Comparison of ENCODE assay signal across 20 cellular contexts in genomic region chr22:32202161-32202538, GRCh38. TPM values are rescaled to one million over a fixed set of nuclear protein-coding genes. Genes with fewer than 3 reads are reported as not detected.
A peak's percentile ranks its signal among the peaks of the same experiment; 100 is the strongest.
DNase-seq lines count a peak whose midpoint lies in the region; ATAC-seq and TF ChIP-seq lines count a peak whose summit lies in the region.
"Had no signal": no experiment of that assay in that cellular context is flagged by ENCODE, and none has a peak within 500 bp of the region (broad histone marks: within the 10 kb centered on the region; RNA-seq: fewer than 3 reads in every experiment).

No MANE protein-coding gene starts in this region.

- peak overlapping the region; percentile 59 for H3K4me3 Mint-ChIP-seq in activated naive CD8-positive, alpha-beta T cell treated with anti-CD3 and anti-CD28 coated beads, Interleukin-2, amount 10 ng/mL, durations not matched to agents 7 days and 5 days
- no peak overlapping the region for H3K4me3 Mint-ChIP-seq in activated naive CD8-positive, alpha-beta T cell treated with anti-CD3 and anti-CD28 coated beads for 36 hours
- H3K4me3 Mint-ChIP-seq in effector memory CD8-positive, alpha-beta T cell, result peak overlapping the region; percentile 53 to 76

- DNase-seq in activated naive CD8-positive, alpha-beta T cell treated with anti-CD3 and anti-CD28 coated beads, Interleukin-2, amount 10 ng/mL, durations not matched to agents 7 days and 5 days, result no peak
- DNase-seq in activated naive CD8-positive, alpha-beta T cell treated with anti-CD3 and anti-CD28 coated beads for 36 hours, result no peak
- DNase-seq in effector memory CD8-positive, alpha-beta T cell, result no peak
- DNase-seq in DMS53 (lab: John Stamatoyannopoulos, UW) (no peak), caudate nucleus (lab: John Stamatoyannopoulos, UW) (no peak), NCI-H1092 treated with DMSO at 0.1 percent for 48 hours (lab: John Stamatoyannopoulos, UW) (no peak)
- DNase-seq: esophagus squamous epithelium, GDM1, KG1, NCI-H1048, NCI-H2081 treated with DMSO at 0.1 percent for 48 hours had no signal

- H2AFZ ChIP-seq in parathyroid adenoma, result peak overlapping the region; percentile 29

- H3K79me2 ChIP-seq in parathyroid adenoma, result no peaks in the 10 kb centered on the region

- peak overlapping the region; percentile 9 for H3K9ac ChIP-seq in HUES6 (ENCODE audit: low read length)
- no peak overlapping the region for H3K9ac ChIP-seq in parathyroid adenoma

- TF ChIP-seq CTCF in parathyroid adenoma (IDR thresholded peaks at IDR 0.05), result no peak

- peaks cover 45% of the 10 kb centered on the region for H3K27me3 ChIP-seq in HUES6 (ENCODE audit: control insufficient read depth, insufficient read depth, low read length)
- H3K27me3 ChIP-seq in parathyroid adenoma (ENCODE audit: control insufficient read depth, insufficient read depth, low read length), result no peaks in the 10 kb centered on the region
- H3K27me3 ChIP-seq: vagina had no signal

- H3K27me3 Mint-ChIP-seq in activated naive CD8-positive, alpha-beta T cell treated with anti-CD3 and anti-CD28 coated beads, Interleukin-2, amount 10 ng/mL, durations not matched to agents 7 days and 5 days, result peaks cover 29% of the 10 kb centered on the region
- peaks cover 42% of the 10 kb centered on the region for H3K27me3 Mint-ChIP-seq in activated naive CD8-positive, alpha-beta T cell treated with anti-CD3 and anti-CD28 coated beads for 36 hours
- H3K27me3 Mint-ChIP-seq in effector memory CD8-positive, alpha-beta T cell, result peaks cover 29 to 33% of the 10 kb centered on the region in 2 donors

- no peak overlapping the region for H3K27ac Mint-ChIP-seq in activated naive CD8-positive, alpha-beta T cell treated with anti-CD3 and anti-CD28 coated beads, Interleukin-2, amount 10 ng/mL, durations not matched to agents 7 days and 5 days
- H3K27ac Mint-ChIP-seq in activated naive CD8-positive, alpha-beta T cell treated with anti-CD3 and anti-CD28 coated beads for 36 hours, result no peak overlapping the region
- H3K27ac Mint-ChIP-seq in effector memory CD8-positive, alpha-beta T cell, result peak overlapping the region in 1 of 2 donors; percentile 50
- H3K27ac Mint-ChIP-seq: activated naive CD4-positive, alpha-beta T cell treated with anti-CD3 and anti-CD28 coated beads, Interleukin-2, amount 10 ng/mL, durations not matched to agents 7 days and 5 days; dendritic cell treated with granulocyte-macrophage colony-stimulating factor and Interleukin-4, amounts not matched to agents 40 ng/mL and 50 ng/mL, for 4 days had no signal

- H3K4me1 ChIP-seq in HUES6 (ENCODE audit: control insufficient read depth, insufficient read depth, low read length) (peaks cover 10% of the 10 kb centered on the region), parathyroid adenoma (no peaks in the 10 kb centered on the region)

- peaks cover 21% of the 10 kb centered on the region for H3K4me1 Mint-ChIP-seq in activated naive CD8-positive, alpha-beta T cell treated with anti-CD3 and anti-CD28 coated beads, Interleukin-2, amount 10 ng/mL, durations not matched to agents 7 days and 5 days
- peaks cover 10% of the 10 kb centered on the region for H3K4me1 Mint-ChIP-seq in activated naive CD8-positive, alpha-beta T cell treated with anti-CD3 and anti-CD28 coated beads for 36 hours
- H3K4me1 Mint-ChIP-seq in effector memory CD8-positive, alpha-beta T cell (ENCODE audit: low read depth in 2 of 2), result peaks cover 38 to 42% of the 10 kb centered on the region in 2 donors

- no peaks in the 10 kb centered on the region for H3K36me3 Mint-ChIP-seq in activated naive CD8-positive, alpha-beta T cell treated with anti-CD3 and anti-CD28 coated beads, Interleukin-2, amount 10 ng/mL, durations not matched to agents 7 days and 5 days
- no peaks in the 10 kb centered on the region for H3K36me3 Mint-ChIP-seq in activated naive CD8-positive, alpha-beta T cell treated with anti-CD3 and anti-CD28 coated beads for 36 hours
- no peaks in the 10 kb centered on the region for H3K36me3 Mint-ChIP-seq in effector memory CD8-positive, alpha-beta T cell (ENCODE audit: insufficient read depth)
- H3K36me3 Mint-ChIP-seq: activated naive CD4-positive, alpha-beta T cell treated with anti-CD3 and anti-CD28 coated beads, Interleukin-2, amount 10 ng/mL, durations not matched to agents 7 days and 5 days had no signal

- POLR2A ChIA-PET in activated naive CD8-positive, alpha-beta T cell treated with anti-CD3 and anti-CD28 coated beads, Interleukin-2, amount 10 ng/mL, durations not matched to agents 7 days and 5 days (lab: Charles Lee), result no interaction called here

- H3K4me2 ChIP-seq in parathyroid adenoma (ENCODE audit: low read length), result no peak overlapping the region

- H3K27ac ChIP-seq in HUES6 (ENCODE audit: low read depth, low read length) (no peak overlapping the region), parathyroid adenoma (no peak overlapping the region), caudate nucleus (ENCODE audit: low read depth, low read length) (no peak overlapping the region)
- H3K27ac ChIP-seq: body of pancreas, esophagus squamous epithelium, left lung, vagina had no signal

- H3K9me3 Mint-ChIP-seq in activated naive CD8-positive, alpha-beta T cell treated with anti-CD3 and anti-CD28 coated beads, Interleukin-2, amount 10 ng/mL, durations not matched to agents 7 days and 5 days, result no peaks in the 10 kb centered on the region
- H3K9me3 Mint-ChIP-seq in activated naive CD8-positive, alpha-beta T cell treated with anti-CD3 and anti-CD28 coated beads for 36 hours, result no peaks in the 10 kb centered on the region
- no peaks in the 10 kb centered on the region for H3K9me3 Mint-ChIP-seq in effector memory CD8-positive, alpha-beta T cell
- H3K9me3 Mint-ChIP-seq: activated naive CD4-positive, alpha-beta T cell treated with anti-CD3 and anti-CD28 coated beads, Interleukin-2, amount 10 ng/mL, durations not matched to agents 7 days and 5 days; dendritic cell treated with granulocyte-macrophage colony-stimulating factor and Interleukin-4, amounts not matched to agents 40 ng/mL and 50 ng/mL, for 4 days had no signal

- no peak for ATAC-seq in activated naive CD8-positive, alpha-beta T cell treated with anti-CD3 and anti-CD28 coated beads, Interleukin-2, amount 10 ng/mL, durations not matched to agents 7 days and 5 days (ENCODE audit: low read depth)
- ATAC-seq in effector memory CD8-positive, alpha-beta T cell (replicated peaks), result no peak

- H3K9me3 ChIP-seq in HUES6 (ENCODE audit: control insufficient read depth, insufficient read depth, low read depth, low read length) (no peaks in the 10 kb centered on the region), parathyroid adenoma (ENCODE audit: control insufficient read depth, low read length) (no peaks in the 10 kb centered on the region)
- H3K9me3 ChIP-seq: body of pancreas, esophagus squamous epithelium, left lung, prostate gland, vagina had no signal

- no peaks in the 10 kb centered on the region for H3K36me3 ChIP-seq in HUES6 (ENCODE audit: control insufficient read depth, insufficient read depth, low read length)
- no peaks in the 10 kb centered on the region for H3K36me3 ChIP-seq in parathyroid adenoma (ENCODE audit: control insufficient read depth, insufficient read depth, low read length)
- H3K36me3 ChIP-seq: esophagus squamous epithelium, left lung, prostate gland, vagina had no signal

- H3K4me3 ChIP-seq in HUES6 (ENCODE audit: low read depth, low read length) (no peak overlapping the region), parathyroid adenoma (ENCODE audit: low read depth, low read length) (no peak overlapping the region)
- H3K4me3 ChIP-seq: body of pancreas had no signal

RNA-seq across cellular contexts. Expression of gene RFPL2, which starts 2.7 kb away (rescaled TPM):
- total RNA-seq in activated naive CD8-positive, alpha-beta T cell treated with anti-CD3 and anti-CD28 coated beads, Interleukin-2, amount 10 ng/mL, durations not matched to agents 7 days and 5 days, result not detected
- not detected for total RNA-seq in activated naive CD8-positive, alpha-beta T cell treated with anti-CD3 and anti-CD28 coated beads for 36 hours
- total RNA-seq: body of pancreas, esophagus squamous epithelium, glomerular endothelial cell, left lung, vagina had no signal

RNA-seq across cellular contexts. Expression of gene C22orf42, which starts 43.0 kb away (rescaled TPM):
- not detected for total RNA-seq in activated naive CD8-positive, alpha-beta T cell treated with anti-CD3 and anti-CD28 coated beads, Interleukin-2, amount 10 ng/mL, durations not matched to agents 7 days and 5 days
- total RNA-seq in activated naive CD8-positive, alpha-beta T cell treated with anti-CD3 and anti-CD28 coated beads for 36 hours, result not detected
- total RNA-seq: esophagus squamous epithelium, glomerular endothelial cell, left lung, vagina had no signal

RNA-seq across cellular contexts. Expression of gene SLC5A4, which starts 53.0 kb away (rescaled TPM):
- total RNA-seq in activated naive CD8-positive, alpha-beta T cell treated with anti-CD3 and anti-CD28 coated beads, Interleukin-2, amount 10 ng/mL, durations not matched to agents 7 days and 5 days, result not detected
- not detected for total RNA-seq in activated naive CD8-positive, alpha-beta T cell treated with anti-CD3 and anti-CD28 coated beads for 36 hours
